Comparison of ENCODE assay signal across 8 cellular contexts in genomic region chr18:830315-830901, GRCh38. TPM values are rescaled to one million over a fixed set of nuclear protein-coding genes. Genes with fewer than 3 reads are reported as not detected.
DNase-seq lines count a peak whose midpoint lies in the region; ATAC-seq lines count a peak whose summit lies in the region.

No MANE protein-coding gene starts in this region.

- peak; percentile 47 for DNase-seq in Daoy (ENCODE audit: low read depth)
- DNase-seq in T-helper 9 cell, result peak; percentile 20
- DNase-seq in foreskin melanocyte, result peak; percentile 38
- DNase-seq in stimulated activated naive CD4-positive, alpha-beta T cell (lab: John Stamatoyannopoulos, UW), result peak; percentile 23 to 84 (median 60)
- DNase-seq in NCI-H446 (lab: John Stamatoyannopoulos, UW), result no peak
- DNase-seq in cerebellar nuclear complex (lab: John Stamatoyannopoulos, UW), result no peak

- peak; percentile 71 for ATAC-seq in GM19452 (IDR thresholded peaks at IDR 0.05; ENCODE audit: unreplicated experiment)
- ATAC-seq in HG03469 (IDR thresholded peaks at IDR 0.05; ENCODE audit: unreplicated experiment), result peak; percentile 49

RNA-seq across cellular contexts. Expression of gene YES1, which starts 18.4 kb away (rescaled TPM):
- 43.8 and 48.8 TPM in 2 replicates for total RNA-seq in Daoy (2014; rRNA removed; shearing (Covaris generic))

Comparison
In these comparisons a context has a peak if more than half of its experiments do, and no peak if none do; other contexts are left out.
1. DNase-seq: peak in Daoy (single experiment), T-helper 9 cell (single experiment), foreskin melanocyte (single experiment) and stimulated activated naive CD4-positive, alpha-beta T cell (6 of 6); none in NCI-H446 (0 of 2) and cerebellar nuclear complex (0 of 2).